15 cellular contexts compared by ENCODE assay signal in the genomic region with DNA sequence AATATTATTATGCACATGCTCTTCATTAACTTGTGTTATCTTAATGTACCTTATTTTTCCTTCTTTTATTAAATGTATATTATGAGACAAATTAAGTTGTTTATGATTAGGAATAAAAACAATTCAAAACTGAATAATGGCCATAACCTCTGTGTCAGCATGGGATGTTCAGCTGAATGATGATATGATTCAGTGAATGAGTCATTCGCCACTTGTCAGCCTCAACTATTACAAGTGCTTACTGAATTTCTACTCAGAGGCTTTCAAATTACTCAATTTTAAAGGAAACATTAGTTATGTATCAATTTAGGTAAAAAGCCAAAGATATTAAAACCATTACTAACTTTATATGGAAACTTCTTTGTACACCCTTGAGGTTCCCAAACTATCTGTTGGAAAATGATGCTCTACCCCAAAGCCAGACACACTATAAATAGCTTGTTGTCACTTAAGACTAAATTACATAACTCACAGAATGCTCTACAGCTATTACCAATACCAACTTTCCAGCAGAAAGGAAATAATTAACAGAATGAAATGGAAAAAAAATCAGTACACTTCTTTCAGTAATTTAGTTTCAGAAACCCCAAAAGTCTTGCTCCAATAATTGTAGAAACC. TPM values are rescaled to one million over a fixed set of nuclear protein-coding genes. Genes with fewer than 3 reads are reported as not detected.
DNase-seq lines count a peak whose midpoint lies in the region; ATAC-seq and TF ChIP-seq lines count a peak whose summit lies in the region.
"Had no signal": no experiment of that assay in that cellular context is flagged by ENCODE, and none has a peak within 500 bp of the region (broad histone marks: within the 10 kb centered on the region; RNA-seq: fewer than 3 reads in every experiment).

No MANE protein-coding gene starts in this region.

- TF ChIP-seq CTCF in brain microvascular endothelial cell (IDR thresholded peaks at IDR 0.05; ENCODE audit: low read depth, low read length, missing control alignments) = no peak
- TF ChIP-seq CTCF in kidney epithelial cell (IDR thresholded peaks at IDR 0.05; ENCODE audit: insufficient read depth, low read length, poor library complexity, severe bottlenecking) = no peak
- no peak for TF ChIP-seq CTCF in lower leg skin (IDR thresholded peaks at IDR 0.05)

- intact Hi-C loops in lower leg skin (cut with DNase I; ENCODE audit: low total_unique reads) = no loop called here

- no peak for ATAC-seq in GM21423 (IDR thresholded peaks at IDR 0.05; ENCODE audit: unreplicated experiment)
- ATAC-seq: esophagus mucosa had no signal

- peak; percentile 21 for DNase-seq in EL
- DNase-seq in HCEC 1CT = peak; percentile 71
- DNase-seq in brain microvascular endothelial cell = peak; percentile 48
- peak; percentile 26 for DNase-seq in kidney epithelial cell (ENCODE audit: low read depth)
- no peak for DNase-seq in lower leg skin (ENCODE audit: low spot score in 2 of 2)
- no peak for DNase-seq in KBM-7
- DNase-seq: activated CD4-positive, alpha-beta T cell treated with anti-CD3 and anti-CD28 coated beads, Interleukin-2, amount 50 U/mL, for 4 hours; activated effector memory CD4-positive, alpha-beta T cell treated with Interleukin-2 at 50 U/mL for 16 hours; MV-4-11; NCI-H2081 treated with DMSO at 0.1 percent for 48 hours; NCI-H69; stimulated activated CD4-positive, alpha-beta T cell treated with anti-CD3 and anti-CD28 coated beads, Interleukin-2, amount 100 ng/mL, for 48 hours; thyroid gland had no signal

- H3K36me3 ChIP-seq in brain microvascular endothelial cell (replicated peaks) = no peaks in the 10 kb centered on the region
- no peaks in the 10 kb centered on the region for H3K36me3 ChIP-seq in kidney epithelial cell (ENCODE audit: control insufficient read depth, insufficient read depth, low read length)
- H3K36me3 ChIP-seq: thyroid gland had no signal

- 72 to 75% methylated on average over 1 of the region's 1 CpG for WGBS in lower leg skin, 2 donors

- H3K4me3 ChIP-seq in brain microvascular endothelial cell (ENCODE audit: low read depth, low read length) (no peak overlapping the region), kidney epithelial cell (ENCODE audit: low read depth, low read length) (no peak overlapping the region), lower leg skin (ENCODE audit: low read depth, poor library complexity, severe bottlenecking) (no peak overlapping the region)
- H3K4me3 ChIP-seq: thyroid gland had no signal

- in situ Hi-C loops in brain microvascular endothelial cell (cut with HindIII; ENCODE audit: low pct_ligation_motif_present, low sequenced_read_pairs) = no loop called here
- in situ Hi-C loops in KBM-7 (cut with MboI; ENCODE audit: low pct_unique_long_range_greater_than_20kb, low sequenced_read_pairs) = no loop called here

- no peak overlapping the region for H3K27ac ChIP-seq in brain microvascular endothelial cell
- H3K27ac ChIP-seq: thyroid gland had no signal

- H3K27me3 ChIP-seq in brain microvascular endothelial cell (replicated peaks) (no peaks in the 10 kb centered on the region), kidney epithelial cell (ENCODE audit: control insufficient read depth, insufficient read depth, low read length) (no peaks in the 10 kb centered on the region)
- H3K27me3 ChIP-seq: thyroid gland had no signal

- no peak for TF ChIP-seq POLR2A in lower leg skin (IDR thresholded peaks at IDR 0.05)

RNA-seq across cellular contexts. Expression of a gene that starts 14.4 kb away (rescaled TPM):
- total RNA-seq in kidney epithelial cell (15.7 and 17.3 TPM in 2 replicates), lower leg skin (1 to 10 TPM; 3.9 to 6.7 (median 5.7) TPM)

RNA-seq across cellular contexts. Expression of a gene that starts 17.3 kb away (rescaled TPM):
- total RNA-seq in kidney epithelial cell = 8.5 and 9.9 TPM in 2 replicates
- 1 to 10 TPM; 6.2 to 8.9 (median 8.0) TPM for total RNA-seq in lower leg skin

Comparison
In these comparisons a context has a peak if more than half of its experiments do, and no peak if none do; other contexts are left out.
1. DNase-seq: peak in EL (single experiment), HCEC 1CT (single experiment), brain microvascular endothelial cell (single experiment) and kidney epithelial cell (single experiment); none in lower leg skin (0 of 2) and KBM-7 (single experiment).